In the genomic region with DNA sequence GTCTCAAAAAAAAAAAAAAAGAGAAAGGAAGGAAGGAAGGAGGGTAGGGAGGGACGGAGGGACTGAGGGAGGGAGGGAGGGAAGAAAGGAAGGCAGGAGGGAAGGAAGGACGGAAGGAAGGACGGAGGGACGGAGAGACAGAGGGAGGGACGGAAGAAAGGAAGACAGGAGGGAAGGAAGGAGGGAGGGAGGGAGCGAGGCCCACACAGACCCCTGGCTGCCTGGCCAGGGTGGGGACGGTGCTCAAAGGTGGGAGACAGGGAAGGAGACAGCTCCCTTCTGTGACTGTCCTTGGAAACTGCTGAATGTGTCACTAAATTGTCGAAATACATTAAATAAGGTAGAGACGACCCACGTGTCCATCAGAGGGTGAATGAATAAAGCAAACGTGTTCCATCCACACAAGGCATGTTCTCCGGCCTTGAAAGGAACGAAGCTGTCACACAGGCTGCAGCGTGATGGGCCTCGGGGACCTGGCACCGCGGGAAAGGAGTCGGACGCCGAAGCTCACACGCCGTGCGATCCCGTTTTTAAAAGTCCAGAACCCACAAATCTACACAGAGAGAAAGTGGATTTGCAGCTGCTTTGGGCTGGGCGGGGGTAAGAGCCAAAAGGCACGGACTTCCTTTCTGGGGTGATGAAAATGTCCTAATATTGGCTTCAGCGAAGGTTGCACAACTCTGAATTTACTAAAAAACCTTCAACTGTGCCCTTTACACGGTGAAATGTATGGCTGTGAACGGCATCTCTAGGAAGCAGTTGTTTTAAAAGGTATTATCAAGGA, we compare ENCODE assay signal across 17 cellular contexts. TPM values are rescaled to one million over a fixed set of nuclear protein-coding genes. Genes with fewer than 3 reads are reported as not detected.
DNase-seq lines count a peak whose midpoint lies in the region; ATAC-seq and TF ChIP-seq lines count a peak whose summit lies in the region.
"Had no signal": no experiment of that assay in that cellular context is flagged by ENCODE, and none has a peak within 500 bp of the region (broad histone marks: within the 10 kb centered on the region; RNA-seq: fewer than 3 reads in every experiment).

No MANE protein-coding gene starts in this region.

- no peaks in the 10 kb centered on the region for H3K27me3 Mint-ChIP-seq in activated T-cell treated with anti-CD3 and anti-CD28 coated beads, Interleukin-2, amount 50 U/mL, for 24 hours
- H3K27me3 Mint-ChIP-seq in activated T-cell treated with anti-CD3 and anti-CD28 coated beads, Interleukin-2, amount 50 U/mL, for 4 hours (ENCODE audit: low read depth): no peaks in the 10 kb centered on the region
- H3K27me3 Mint-ChIP-seq in stimulated activated naive B cell treated with anti-CD40 and anti-IgM and Interleukin-4, amounts not matched to agents 10 μg/mL and 1 μg/mL and 100 μg/mL, for 72 hours: no peaks in the 10 kb centered on the region

- no peaks in the 10 kb centered on the region for H3K27me3 ChIP-seq in Peyer's patch
- no peaks in the 10 kb centered on the region for H3K27me3 ChIP-seq in layer of hippocampus (ENCODE audit: control insufficient read depth, insufficient read depth, low read length)
- peaks cover 65% of the 10 kb centered on the region for H3K27me3 ChIP-seq in MM.1S (replicated peaks; ENCODE audit: insufficient read depth, low read length)
- H3K27me3 ChIP-seq: colonic mucosa, hepatocyte, suprapubic skin had no signal

- peaks cover 2% of the 10 kb centered on the region for H3K9me3 Mint-ChIP-seq in activated T-cell treated with anti-CD3 and anti-CD28 coated beads, Interleukin-2, amount 50 U/mL, for 24 hours
- no peaks in the 10 kb centered on the region for H3K9me3 Mint-ChIP-seq in activated T-cell treated with anti-CD3 and anti-CD28 coated beads, Interleukin-2, amount 50 U/mL, for 4 hours
- no peaks in the 10 kb centered on the region for H3K9me3 Mint-ChIP-seq in stimulated activated naive B cell treated with anti-CD40 and anti-IgM and Interleukin-4, amounts not matched to agents 10 μg/mL and 1 μg/mL and 100 μg/mL, for 72 hours

- no peaks in the 10 kb centered on the region for H4K20me1 ChIP-seq in MM.1S (ENCODE audit: insufficient read depth, low read length)

- peaks cover 49% of the 10 kb centered on the region for H3K36me3 Mint-ChIP-seq in activated T-cell treated with anti-CD3 and anti-CD28 coated beads, Interleukin-2, amount 50 U/mL, for 24 hours (ENCODE audit: low read depth)
- no peaks in the 10 kb centered on the region for H3K36me3 Mint-ChIP-seq in activated T-cell treated with anti-CD3 and anti-CD28 coated beads, Interleukin-2, amount 50 U/mL, for 4 hours (ENCODE audit: insufficient read depth)
- H3K36me3 Mint-ChIP-seq in stimulated activated naive B cell treated with anti-CD40 and anti-IgM and Interleukin-4, amounts not matched to agents 10 μg/mL and 1 μg/mL and 100 μg/mL, for 72 hours: peaks cover 26 to 51% of the 10 kb centered on the region in 2 donors

- DNase-seq in activated T-cell treated with anti-CD3 and anti-CD28 coated beads, Interleukin-2, amount 50 U/mL, for 24 hours: peak; percentile 22
- DNase-seq in activated T-cell treated with anti-CD3 and anti-CD28 coated beads, Interleukin-2, amount 50 U/mL, for 4 hours: no peak
- peak in 2 of 3 donors; percentile 30 to 44 for DNase-seq in Peyer's patch
- DNase-seq in stimulated activated naive B cell treated with anti-CD40 and anti-IgM and Interleukin-4, amounts not matched to agents 10 μg/mL and 1 μg/mL and 100 μg/mL, for 72 hours: no peak
- no peak for DNase-seq in MM.1S
- no peak for DNase-seq in COLO829 (ENCODE audit: low spot score)
- DNase-seq: colonic mucosa, DMS53, HCEC 1CT, NCI-H2029 treated with DMSO at 0.1 percent for 48 hours, NCI-H774, SHP77 treated with DMSO at 0.1 percent for 48 hours had no signal

- H3K4me1 Mint-ChIP-seq in activated T-cell treated with anti-CD3 and anti-CD28 coated beads, Interleukin-2, amount 50 U/mL, for 24 hours (ENCODE audit: low read depth): peaks cover 40% of the 10 kb centered on the region
- peaks cover 26% of the 10 kb centered on the region for H3K4me1 Mint-ChIP-seq in activated T-cell treated with anti-CD3 and anti-CD28 coated beads, Interleukin-2, amount 50 U/mL, for 4 hours (ENCODE audit: low read depth)
- H3K4me1 Mint-ChIP-seq in stimulated activated naive B cell treated with anti-CD40 and anti-IgM and Interleukin-4, amounts not matched to agents 10 μg/mL and 1 μg/mL and 100 μg/mL, for 72 hours: peaks cover 29 to 40% of the 10 kb centered on the region in 2 donors

- H3K4me3 ChIP-seq in Peyer's patch: no peak overlapping the region
- no peak overlapping the region for H3K4me3 ChIP-seq in MM.1S (ENCODE audit: low read length)
- H3K4me3 ChIP-seq: colonic mucosa, hepatocyte, smooth muscle cell, suprapubic skin had no signal

- H3K9me3 ChIP-seq in Peyer's patch (no peaks in the 10 kb centered on the region), MM.1S (replicated peaks; ENCODE audit: insufficient read depth, low read length) (no peaks in the 10 kb centered on the region)
- H3K9me3 ChIP-seq: colonic mucosa, suprapubic skin had no signal

- no peak for ATAC-seq in activated T-cell treated with anti-CD3 and anti-CD28 coated beads, Interleukin-2, amount 50 U/mL, for 4 hours
- no peak for ATAC-seq in stimulated activated naive B cell treated with anti-CD40 and anti-IgM and Interleukin-4, amounts not matched to agents 10 μg/mL and 1 μg/mL and 100 μg/mL, for 72 hours (replicated peaks)
- ATAC-seq in HG03280 (IDR thresholded peaks at IDR 0.05; ENCODE audit: unreplicated experiment): no peak

- no peaks in the 10 kb centered on the region for H3K9me2 ChIP-seq in MM.1S (replicated peaks; ENCODE audit: insufficient read depth, low read length)

- no peak overlapping the region for H3K4me3 Mint-ChIP-seq in activated T-cell treated with anti-CD3 and anti-CD28 coated beads, Interleukin-2, amount 50 U/mL, for 24 hours
- H3K4me3 Mint-ChIP-seq in activated T-cell treated with anti-CD3 and anti-CD28 coated beads, Interleukin-2, amount 50 U/mL, for 4 hours: no peak overlapping the region
- H3K4me3 Mint-ChIP-seq in stimulated activated naive B cell treated with anti-CD40 and anti-IgM and Interleukin-4, amounts not matched to agents 10 μg/mL and 1 μg/mL and 100 μg/mL, for 72 hours: no peak overlapping the region

- no peak overlapping the region for H3K4me2 ChIP-seq in MM.1S (ENCODE audit: low read depth, low read length)
- H3K4me2 ChIP-seq: hepatocyte, smooth muscle cell had no signal

- no peak overlapping the region for H2AFZ ChIP-seq in MM.1S (ENCODE audit: low read length)
- H2AFZ ChIP-seq: hepatocyte had no signal

- H3K4me1 ChIP-seq in Peyer's patch: peaks cover 0 to 21% (median 5%) of the 10 kb centered on the region in 4 donors
- no peaks in the 10 kb centered on the region for H3K4me1 ChIP-seq in MM.1S (ENCODE audit: low read length)
- H3K4me1 ChIP-seq: suprapubic skin had no signal

- H3K9ac ChIP-seq in MM.1S (ENCODE audit: low read length): no peak overlapping the region

- H3K36me3 ChIP-seq in Peyer's patch (peaks cover 0 to 5% (median 0%) of the 10 kb centered on the region in 3 donors), MM.1S (replicated peaks; ENCODE audit: insufficient read depth, low read length) (no peaks in the 10 kb centered on the region)
- H3K36me3 ChIP-seq: colonic mucosa, suprapubic skin had no signal

- no peak for TF ChIP-seq POLR2A in Peyer's patch (IDR thresholded peaks at IDR 0.05)

- TF ChIP-seq CTCF in Peyer's patch (IDR thresholded peaks at IDR 0.05) (no peak), MM.1S (IDR thresholded peaks at IDR 0.05; ENCODE audit: low read length) (no peak)

- H3K27ac ChIP-seq in Peyer's patch: no peak overlapping the region
- H3K27ac ChIP-seq in layer of hippocampus (ENCODE audit: low read depth, low read length): peak overlapping the region; percentile 30
- no peak overlapping the region for H3K27ac ChIP-seq in MM.1S (ENCODE audit: low read length)
- H3K27ac ChIP-seq: colonic mucosa, hepatocyte, suprapubic skin had no signal

- no peaks in the 10 kb centered on the region for H3F3A ChIP-seq in MM.1S (ENCODE audit: insufficient read depth, low read length)

- no peaks in the 10 kb centered on the region for H3K79me2 ChIP-seq in MM.1S (ENCODE audit: low read length)
- H3K79me2 ChIP-seq: hepatocyte had no signal

- no peak overlapping the region for H3K27ac Mint-ChIP-seq in activated T-cell treated with anti-CD3 and anti-CD28 coated beads, Interleukin-2, amount 50 U/mL, for 24 hours
- H3K27ac Mint-ChIP-seq in stimulated activated naive B cell treated with anti-CD40 and anti-IgM and Interleukin-4, amounts not matched to agents 10 μg/mL and 1 μg/mL and 100 μg/mL, for 72 hours: peak overlapping the region; percentile 84

RNA-seq across cellular contexts. Expression of gene ADAP1, which starts 23.3 kb away (rescaled TPM):
- 10 to 100 TPM; 75.0 to 79.6 (median 79.5) TPM for total RNA-seq in activated T-cell treated with anti-CD3 and anti-CD28 coated beads, Interleukin-2, amount 50 U/mL, for 4 hours
- total RNA-seq in Peyer's patch: 100 to 1,000 TPM; 102 to 146 (median 133) TPM

RNA-seq across cellular contexts. Expression of gene COX19, which starts 44.2 kb away (rescaled TPM):
- 10 to 100 TPM; 17.5 to 19.0 (median 18.9) TPM for total RNA-seq in activated T-cell treated with anti-CD3 and anti-CD28 coated beads, Interleukin-2, amount 50 U/mL, for 4 hours
- 10 to 100 TPM; 15.9 to 41.3 (median 24.7) TPM for total RNA-seq in Peyer's patch

RNA-seq across cellular contexts. Expression of gene CYP2W1, which starts 51.8 kb away (rescaled TPM):
- total RNA-seq in activated T-cell treated with anti-CD3 and anti-CD28 coated beads, Interleukin-2, amount 50 U/mL, for 4 hours: not detected
- 10 to 100 TPM in 1 of 4 donors, 1 to 10 TPM in 2, not detected in 1; 2.3 to 23.1 (median 2.5) TPM for total RNA-seq in Peyer's patch
- total RNA-seq: smooth muscle cell had no signal

RNA-seq across cellular contexts. Expression of gene GET4, which starts 54.8 kb away (rescaled TPM):
- 10 to 100 TPM; 47.9 to 55.3 (median 52.1) TPM for total RNA-seq in activated T-cell treated with anti-CD3 and anti-CD28 coated beads, Interleukin-2, amount 50 U/mL, for 4 hours
- total RNA-seq in Peyer's patch: 10 to 100 TPM; 29.7 to 93.3 (median 56.8) TPM

Comparison
In these comparisons a context has a peak if more than half of its experiments do, and no peak if none do; other contexts are left out.
1. DNase-seq: peak in activated T-cell treated with anti-CD3 and anti-CD28 coated beads, Interleukin-2, amount 50 U/mL, for 24 hours (single experiment) and Peyer's patch (2 of 3); none in activated T-cell treated with anti-CD3 and anti-CD28 coated beads, Interleukin-2, amount 50 U/mL, for 4 hours (single experiment), stimulated activated naive B cell treated with anti-CD40 and anti-IgM and Interleukin-4, amounts not matched to agents 10 μg/mL and 1 μg/mL and 100 μg/mL, for 72 hours (single experiment), MM.1S (single experiment) and COLO829 (single experiment).